1 cellular context compared by ENCODE assay signal in genomic region chr1:3463013-3463385, GRCh38.
TF ChIP-seq lines count a peak whose summit lies in the region.

No MANE protein-coding gene starts in this region.

TF ChIP-seq in K562, 482 proteins besides CTCF, POLR2A, EP300 and RAD21 (continued from another document):
- TF ChIP-seq UBTF (IDR thresholded peaks at IDR 0.05; ENCODE audit: borderline replicate concordance in 1 of 2, low read depth in 2 of 2, low read length in 2 of 2) = peak; percentile 18 to 25; a peak in 1 of 4 replicates
- no peak for TF ChIP-seq DIDO1 (tag; IDR thresholded peaks at IDR 0.05; ENCODE audit: low read depth)
